ENCODE assay signal across 1 cellular context in genomic region chr11:66344550-66345315, GRCh38.
TF ChIP-seq lines count a peak whose summit lies in the region.

BRMS1 (minus strand) TSS chr11:66345104; CDS start chr11:66342234, 2,870 bp downstream.

TF ChIP-seq in HepG2, 621 proteins besides CTCF, POLR2A, EP300 and RAD21 (continued from another document):
- TF ChIP-seq FOXM1 (CRISPR knock-in tag; IDR thresholded peaks at IDR 0.05) (no peak), SMYD3 (CRISPR knock-in tag; IDR thresholded peaks at IDR 0.05) (0 out of 2 replicates have a peak, but pooled peaks have one; percentile 58), ZNF713 (CRISPR knock-in tag; IDR thresholded peaks at IDR 0.05) (no peak), ZNF329 (CRISPR knock-in tag; IDR thresholded peaks at IDR 0.05; ENCODE audit: low read depth) (no peak), ZNF530 (CRISPR knock-in tag; IDR thresholded peaks at IDR 0.05; ENCODE audit: low read depth) (no peak), ARID3A (IDR thresholded peaks at IDR 0.05; ENCODE audit: low read depth, low read length) (no peak), ERF (CRISPR knock-in tag; IDR thresholded peaks at IDR 0.05) (peak; percentile 72; the same call in 1 of the 2 replicates), ZNF280D (CRISPR knock-in tag; IDR thresholded peaks at IDR 0.05) (no peak), ZNF354B (CRISPR knock-in tag; IDR thresholded peaks at IDR 0.05) (no peak), YEATS2 (CRISPR knock-in tag; IDR thresholded peaks at IDR 0.05; ENCODE audit: borderline replicate concordance) (peak; percentile 93), ZFP36L1 (CRISPR knock-in tag; IDR thresholded peaks at IDR 0.05) (no peak), ZFP36L2 (CRISPR knock-in tag; IDR thresholded peaks at IDR 0.05) (0 out of 2 replicates have a peak, but pooled peaks have one; percentile 35), ZFAT (CRISPR knock-in tag; conservative IDR thresholded peaks at IDR 0.05) (no peak), CEBPZ (IDR thresholded peaks at IDR 0.05; ENCODE audit: low read length) (no peak), ZNF546 (CRISPR knock-in tag; conservative IDR thresholded peaks at IDR 0.05) (peak; percentile 69; the same call in 1 of the 2 replicates), TGIF2 (CRISPR knock-in tag; IDR thresholded peaks at IDR 0.05) (peak; percentile 73; the same call in 1 of the 2 replicates), PATZ1 (CRISPR knock-in tag; IDR thresholded peaks at IDR 0.05) (0 out of 2 replicates have a peak, but pooled peaks have one; percentile 41), MED1 (CRISPR knock-in tag; IDR thresholded peaks at IDR 0.05) (peak; percentile 58; the same call in 1 of the 2 replicates), ZFP36 (IDR thresholded peaks at IDR 0.05; ENCODE audit: borderline replicate concordance, low read depth, low read length, partially characterized antibody) (no peak), SATB2 (CRISPR knock-in tag; IDR thresholded peaks at IDR 0.05) (peak; percentile 49; the same call in 1 of the 2 replicates), ZNF558 (CRISPR knock-in tag; IDR thresholded peaks at IDR 0.05; ENCODE audit: borderline replicate concordance) (no peak)
TF ChIP-seq in HepG2: peak in this region for 241.
